ENCODE assay signal across 23 cellular contexts in the genomic region with DNA sequence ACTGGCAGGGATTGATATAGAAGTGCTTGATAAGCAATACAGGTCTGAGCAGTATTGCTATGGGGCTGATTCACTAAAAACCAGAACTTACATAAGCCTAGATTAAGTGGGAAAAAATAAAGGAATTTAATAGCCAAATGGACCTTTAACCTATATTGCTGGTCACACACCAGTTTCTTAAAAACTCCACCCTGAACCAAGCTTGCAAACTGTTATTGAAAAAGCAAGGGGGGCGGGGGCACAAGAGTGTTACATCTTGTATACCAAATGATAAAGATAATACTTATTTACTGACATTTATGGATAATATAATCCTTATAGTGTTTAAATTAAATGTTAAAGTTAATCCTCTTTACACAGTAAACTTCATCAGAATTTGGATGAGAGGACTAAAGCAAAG. TPM values are rescaled to one million over a fixed set of nuclear protein-coding genes. Genes with fewer than 3 reads are reported as not detected.
"Had no signal": no experiment of that assay in that cellular context is flagged by ENCODE, and none has a peak within 500 bp of the region (broad histone marks: within the 10 kb centered on the region; RNA-seq: fewer than 3 reads in every experiment).

No MANE protein-coding gene starts in this region.

- H3K4me3 ChIP-seq: Peyer's patch, SJCRH30 had no signal

- ATAC-seq: HepG2, Right ventricle myocardium inferior, SK-N-SH treated with all-trans-retinoic acid at 6 μM for 48 hours had no signal

- DNase-seq: Karpas-422, KG1, MV-4-11, NCI-H1048, NCI-H1105 treated with DMSO at 0.1 percent for 48 hours, NCI-H1417 treated with DMSO at 0.1 percent for 48 hours, NCI-H146, NCI-H1694 treated with DMSO at 0.1 percent for 48 hours, NCI-H1930, NCI-H2081, NCI-H2107, NCI-H446, NCI-H510A, NCI-H524 treated with DMSO at 0.1 percent for 48 hours, NCI-H69, NCI-H774, Peyer's patch, SHP77 treated with DMSO at 0.1 percent for 48 hours, SJCRH30, T-helper 1 cell had no signal

- H3K27me3 ChIP-seq: Peyer's patch, SJCRH30 had no signal

- H3K36me3 ChIP-seq: Peyer's patch, SJCRH30 had no signal

- FAIRE-seq: HepG2 had no signal

- H3K9me3 ChIP-seq: Peyer's patch, SJCRH30 had no signal

- H3K27ac ChIP-seq: Peyer's patch, SJCRH30 had no signal

- H3K4me1 ChIP-seq: Peyer's patch had no signal

RNA-seq across cellular contexts. Expression of gene PITX2, which starts 40.3 kb away (rescaled TPM):
- total RNA-seq: HepG2, Right ventricle myocardium inferior had no signal
- polyA plus RNA-seq: HepG2 had no signal
